In genomic region chr2:43103093-43103404, GRCh38 we compare ENCODE assay signal across 17 cellular contexts.
DNase-seq lines count a peak whose midpoint lies in the region; ATAC-seq and TF ChIP-seq lines count a peak whose summit lies in the region.
"Had no signal": no experiment of that assay in that cellular context is flagged by ENCODE, and none has a peak within 500 bp of the region (broad histone marks: within the 10 kb centered on the region; RNA-seq: fewer than 3 reads in every experiment).

No MANE protein-coding gene starts in this region.

- no peak for DNase-seq in activated T-cell treated with anti-CD3 and anti-CD28 coated beads, Interleukin-2, amount 50 U/mL, for 72 hours
- no peak for DNase-seq in activated T-cell treated with anti-CD3 and anti-CD28 coated beads, Interleukin-2, amount 50 U/mL, for 48 hours
- DNase-seq in foreskin keratinocyte: peak; percentile 30 to 53
- no peak for DNase-seq in gastrocnemius medialis
- no peak for DNase-seq in upper lobe of right lung
- no peak for DNase-seq in lower leg skin (ENCODE audit: low spot score in 2 of 2)
- no peak for DNase-seq in NCI-H526 treated with DMSO at 0.1 percent for 48 hours (lab: John Stamatoyannopoulos, UW)
- DNase-seq: activated CD8-positive, alpha-beta memory T cell treated with anti-CD3 and anti-CD28 coated beads, Interleukin-2, amount 10 ng/mL, durations not matched to agents 7 days and 5 days; Karpas-422; naive thymus-derived CD4-positive, alpha-beta T cell; RPMI8226; stimulated activated naive CD8-positive, alpha-beta T cell treated with anti-CD3 and anti-CD28 coated beads, Interleukin-15, amount 100 ng/mL, for 72 hours; WERI-Rb-1 had no signal

- TF ChIP-seq CTCF in foreskin keratinocyte (conservative IDR thresholded peaks at IDR 0.05) (no peak), gastrocnemius medialis (IDR thresholded peaks at IDR 0.05 in 4 of 5, conservative IDR thresholded peaks at IDR 0.05 in 1 of 5) (no peak), upper lobe of right lung (IDR thresholded peaks at IDR 0.05) (no peak), lower leg skin (IDR thresholded peaks at IDR 0.05) (no peak)

- peaks cover 6% of the 10 kb centered on the region for H3K4me1 Mint-ChIP-seq in activated T-cell treated with anti-CD3 and anti-CD28 coated beads, Interleukin-2, amount 50 U/mL, for 72 hours (ENCODE audit: low read depth)
- H3K4me1 Mint-ChIP-seq: activated CD8-positive, alpha-beta memory T cell treated with anti-CD3 and anti-CD28 coated beads, Interleukin-2, amount 10 ng/mL, durations not matched to agents 7 days and 5 days had no signal

- intact Hi-C loops in gastrocnemius medialis (cut with DNase I; ENCODE audit: low total_unique reads) (loop anchor here (5.0 kb wide), 1 partner anchor 81 kb away; no protein-coding TSS in a partner anchor), upper lobe of right lung (cut with DNase I) (no loop called here), lower leg skin (cut with DNase I; ENCODE audit: low total_unique reads) (no loop called here)

- H3K27ac ChIP-seq in foreskin keratinocyte: peak overlapping the region; percentile 36
- H3K27ac ChIP-seq in gastrocnemius medialis: peak overlapping the region; percentile 76 to 92 (median 90)
- H3K27ac ChIP-seq in upper lobe of right lung: peak overlapping the region; percentile 87
- H3K27ac ChIP-seq: 22Rv1, WERI-Rb-1 had no signal

- peaks cover 5% of the 10 kb centered on the region in 2 donors for H3K36me3 Mint-ChIP-seq in activated T-cell treated with anti-CD3 and anti-CD28 coated beads, Interleukin-2, amount 50 U/mL, for 72 hours (ENCODE audit: insufficient read depth in 2 of 2)

- H3K27ac Mint-ChIP-seq in activated T-cell treated with anti-CD3 and anti-CD28 coated beads, Interleukin-2, amount 50 U/mL, for 72 hours: peak overlapping the region; percentile 34
- H3K27ac Mint-ChIP-seq: activated CD8-positive, alpha-beta memory T cell treated with anti-CD3 and anti-CD28 coated beads, Interleukin-2, amount 10 ng/mL, durations not matched to agents 7 days and 5 days had no signal

- 58 to 70% methylated on average over 3 of the region's 3 CpGs for WGBS in lower leg skin, 2 donors

- H3K9me3 ChIP-seq in gastrocnemius medialis (no peaks in the 10 kb centered on the region), upper lobe of right lung (no peaks in the 10 kb centered on the region)
- H3K9me3 ChIP-seq: HAP-1 had no signal

- H3K9me3 Mint-ChIP-seq in activated T-cell treated with anti-CD3 and anti-CD28 coated beads, Interleukin-2, amount 50 U/mL, for 72 hours: peaks cover 0 to 5% of the 10 kb centered on the region in 2 donors

- H3K27me3 Mint-ChIP-seq in activated T-cell treated with anti-CD3 and anti-CD28 coated beads, Interleukin-2, amount 50 U/mL, for 72 hours (ENCODE audit: low read depth): peaks cover 7% of the 10 kb centered on the region
- H3K27me3 Mint-ChIP-seq: activated CD8-positive, alpha-beta memory T cell treated with anti-CD3 and anti-CD28 coated beads, Interleukin-2, amount 10 ng/mL, durations not matched to agents 7 days and 5 days; naive thymus-derived CD4-positive, alpha-beta T cell; stimulated activated naive CD8-positive, alpha-beta T cell treated with anti-CD3 and anti-CD28 coated beads, Interleukin-15, amount 100 ng/mL, for 72 hours had no signal

- no peaks in the 10 kb centered on the region for H3K27me3 ChIP-seq in foreskin keratinocyte
- H3K27me3 ChIP-seq in gastrocnemius medialis: no peaks in the 10 kb centered on the region
- no peaks in the 10 kb centered on the region for H3K27me3 ChIP-seq in upper lobe of right lung

- no peak for ATAC-seq in activated T-cell treated with anti-CD3 and anti-CD28 coated beads, Interleukin-2, amount 50 U/mL, for 72 hours (replicated peaks in 1 of 2)
- no peak for ATAC-seq in foreskin keratinocyte
- ATAC-seq in gastrocnemius medialis: no peak
- no peak for ATAC-seq in upper lobe of right lung
- ATAC-seq in activated CD4-positive, CD25-positive, alpha-beta regulatory T cell treated with anti-CD3 and anti-CD28 coated beads, Interleukin-2, amount 50 U/mL, for 24 hours: no peak
- ATAC-seq: activated CD8-positive, alpha-beta memory T cell treated with anti-CD3 and anti-CD28 coated beads, Interleukin-2, amount 10 ng/mL, durations not matched to agents 7 days and 5 days; left lobe of liver; naive thymus-derived CD4-positive, alpha-beta T cell; stimulated activated naive CD8-positive, alpha-beta T cell treated with anti-CD3 and anti-CD28 coated beads, Interleukin-15, amount 100 ng/mL, for 72 hours had no signal

- H3K4me3 ChIP-seq in gastrocnemius medialis: no peak overlapping the region
- H3K4me3 ChIP-seq in upper lobe of right lung: no peak overlapping the region
- H3K4me3 ChIP-seq in lower leg skin (ENCODE audit: low read depth, poor library complexity, severe bottlenecking): no peak overlapping the region
- H3K4me3 ChIP-seq: HAP-1 had no signal

- H3K4me1 ChIP-seq in foreskin keratinocyte: peaks cover 24% of the 10 kb centered on the region
- peaks cover 10 to 25% of the 10 kb centered on the region in 2 donors for H3K4me1 ChIP-seq in gastrocnemius medialis
- peaks cover 51% of the 10 kb centered on the region for H3K4me1 ChIP-seq in upper lobe of right lung
- H3K4me1 ChIP-seq: HAP-1 had no signal

- H3K36me3 ChIP-seq in gastrocnemius medialis: no peaks in the 10 kb centered on the region
- H3K36me3 ChIP-seq in upper lobe of right lung: no peaks in the 10 kb centered on the region
- H3K36me3 ChIP-seq: HAP-1, WERI-Rb-1 had no signal

- no peak overlapping the region for H3K4me3 Mint-ChIP-seq in activated T-cell treated with anti-CD3 and anti-CD28 coated beads, Interleukin-2, amount 50 U/mL, for 72 hours
- H3K4me3 Mint-ChIP-seq: activated CD8-positive, alpha-beta memory T cell treated with anti-CD3 and anti-CD28 coated beads, Interleukin-2, amount 10 ng/mL, durations not matched to agents 7 days and 5 days; stimulated activated naive CD8-positive, alpha-beta T cell treated with anti-CD3 and anti-CD28 coated beads, Interleukin-15, amount 100 ng/mL, for 72 hours had no signal

- in situ Hi-C loops in gastrocnemius medialis (cut with MboI; ENCODE audit: low sequenced_read_pairs in 4 of 4): no loop called here

- TF ChIP-seq POLR2A in gastrocnemius medialis (IDR thresholded peaks at IDR 0.05): no peak
- TF ChIP-seq POLR2A in lower leg skin (IDR thresholded peaks at IDR 0.05): no peak

Comparison
In these comparisons a context has a peak if more than half of its experiments do, and no peak if none do; other contexts are left out.
1. DNase-seq: peak in foreskin keratinocyte (2 of 2); none in activated T-cell treated with anti-CD3 and anti-CD28 coated beads, Interleukin-2, amount 50 U/mL, for 72 hours (0 of 2), activated T-cell treated with anti-CD3 and anti-CD28 coated beads, Interleukin-2, amount 50 U/mL, for 48 hours (0 of 2), gastrocnemius medialis (0 of 2), upper lobe of right lung (single experiment), lower leg skin (0 of 2) and NCI-H526 treated with DMSO at 0.1 percent for 48 hours (single experiment).
2. H3K27ac ChIP-seq: peak in every context shown above with its lines; median percentile 90 in gastrocnemius medialis; 87 in upper lobe of right lung; 36 in foreskin keratinocyte.